Comparison of ENCODE assay signal across 26 cellular contexts in the genomic region with DNA sequence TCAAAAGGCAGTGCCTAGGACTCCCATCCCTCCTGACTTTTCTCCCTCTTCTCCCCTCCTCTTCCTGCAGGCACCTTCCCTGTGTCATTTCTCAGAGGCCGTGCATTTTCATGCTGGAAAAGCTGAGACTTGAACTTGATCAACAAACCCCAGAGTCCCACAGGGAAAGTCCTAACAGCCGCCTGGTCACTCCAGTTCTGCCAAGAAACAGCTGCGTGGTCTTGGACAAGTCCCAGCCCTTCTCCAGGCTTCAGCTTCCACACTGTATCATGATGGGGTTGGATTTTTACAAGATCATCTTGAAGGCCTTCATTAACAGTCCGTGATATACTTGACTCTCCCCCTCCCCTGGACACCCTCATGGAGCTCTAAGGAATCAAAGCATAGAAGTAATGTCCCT.
A peak's percentile ranks its signal among the peaks of the same experiment; 100 is the strongest.
DNase-seq lines count a peak whose midpoint lies in the region; ATAC-seq and TF ChIP-seq lines count a peak whose summit lies in the region.
"Had no signal": no experiment of that assay in that cellular context is flagged by ENCODE, and none has a peak within 500 bp of the region (broad histone marks: within the 10 kb centered on the region; RNA-seq: fewer than 3 reads in every experiment).

No MANE protein-coding gene starts in this region.

- no peaks in the 10 kb centered on the region for H3K36me3 Mint-ChIP-seq in mesothelial cell of epicardium
- H3K36me3 Mint-ChIP-seq: naive thymus-derived CD4-positive, alpha-beta T cell; stimulated activated effector memory CD8-positive, alpha-beta T cell treated with anti-CD3 and anti-CD28 coated beads, Interleukin-12 subunit alpha, Interleukin-12 subunit beta, amount 100 ng/mL, for 72 hours had no signal

- 70 to 76% methylated on average over 4 of the region's 4 CpGs for WGBS in heart right ventricle, 2 donors
- WGBS in transverse colon (ENCODE audit: low coverage in 1 of 2), 2 donors = 55% methylated on average over 4 of the region's 4 CpGs; no CpG with 5 or more reads in 1 of the 2 donors

- intact Hi-C loops in Right ventricle myocardium inferior (cut with DNase I) (loop anchor here (5.0 to 10.0 kb wide), 5 partner anchors 81 to 536 kb away; a partner anchor contains a TSS), heart right ventricle (cut with DNase I) (loop anchor here in 9 of 10 donors (5.0 to 10.0 kb wide), 11 partner anchors 57 to 733 kb away; a partner anchor contains a TSS), ascending aorta (cut with DNase I) (loop anchor here (2.0 to 10.0 kb wide), 6 partner anchors 176 to 535 kb away; no protein-coding TSS in a partner anchor), transverse colon (cut with DNase I; ENCODE audit: low total_unique reads) (loop anchor here (10.0 kb wide), 2 partner anchors 173 to 423 kb away; no protein-coding TSS in a partner anchor), posterior vena cava (cut with DNase I) (loop anchor here in 1 of 2 donors (10.0 kb wide), 2 partner anchors 353 to 423 kb away; no protein-coding TSS in a partner anchor)

- TF ChIP-seq EP300 in transverse colon (IDR thresholded peaks at IDR 0.05; ENCODE audit: low read depth) = no peak

- peaks cover 0 to 6% (median 0%) of the 10 kb centered on the region in 11 donors for H3K9me3 ChIP-seq in heart right ventricle
- peaks cover 0 to 3% of the 10 kb centered on the region in 2 donors for H3K9me3 ChIP-seq in ascending aorta
- no peaks in the 10 kb centered on the region for H3K9me3 ChIP-seq in transverse colon
- H3K9me3 ChIP-seq: BE2C, suprapubic skin had no signal

- peak overlapping the region; percentile 86 for H3K27ac Mint-ChIP-seq in mesothelial cell of epicardium
- H3K27ac Mint-ChIP-seq: activated CD4-positive, alpha-beta memory T cell treated with anti-CD3 and anti-CD28 coated beads, Interleukin-2, amount 10 ng/mL, durations not matched to agents 7 days and 5 days had no signal

- H3K4me3 ChIP-seq in heart right ventricle = no peak overlapping the region
- H3K4me3 ChIP-seq in ascending aorta = no peak overlapping the region
- no peak overlapping the region for H3K4me3 ChIP-seq in transverse colon
- H3K4me3 ChIP-seq: GM12878, hepatocyte, suprapubic skin had no signal

- TF ChIP-seq CTCF in heart right ventricle (IDR thresholded peaks at IDR 0.05) (no peak), ascending aorta (IDR thresholded peaks at IDR 0.05) (no peak), mesothelial cell of epicardium (IDR thresholded peaks at IDR 0.05; ENCODE audit: unreplicated experiment) (no peak), transverse colon (IDR thresholded peaks at IDR 0.05) (no peak)

- ATAC-seq in Right ventricle myocardium inferior = peak; percentile 33
- no peak for ATAC-seq in heart right ventricle
- no peak for ATAC-seq in HG03175 (IDR thresholded peaks at IDR 0.05; ENCODE audit: unreplicated experiment)
- ATAC-seq: activated CD4-positive, CD25-positive, alpha-beta regulatory T cell treated with anti-CD3 and anti-CD28 coated beads, Interleukin-2, amount 50 U/mL, for 24 hours; foreskin keratinocyte; naive thymus-derived CD4-positive, alpha-beta T cell; stimulated activated effector memory CD8-positive, alpha-beta T cell treated with anti-CD3 and anti-CD28 coated beads, Interleukin-12 subunit alpha, Interleukin-12 subunit beta, amount 100 ng/mL, for 72 hours had no signal

- H3K4me1 ChIP-seq in heart right ventricle = peaks cover 0 to 53% (median 24%) of the 10 kb centered on the region in 9 donors
- peaks cover 5 to 14% of the 10 kb centered on the region in 2 donors for H3K4me1 ChIP-seq in ascending aorta
- peaks cover 0 to 22% (median 3%) of the 10 kb centered on the region in 4 donors for H3K4me1 ChIP-seq in transverse colon
- H3K4me1 ChIP-seq: foreskin keratinocyte had no signal

- H3K4me1 Mint-ChIP-seq in mesothelial cell of epicardium = peaks cover 38% of the 10 kb centered on the region

- peaks cover 7% of the 10 kb centered on the region for H3K9me3 Mint-ChIP-seq in mesothelial cell of epicardium
- H3K9me3 Mint-ChIP-seq: activated CD4-positive, alpha-beta memory T cell treated with anti-CD3 and anti-CD28 coated beads, Interleukin-2, amount 10 ng/mL, durations not matched to agents 7 days and 5 days; stimulated activated effector memory CD8-positive, alpha-beta T cell treated with anti-CD3 and anti-CD28 coated beads, Interleukin-12 subunit alpha, Interleukin-12 subunit beta, amount 100 ng/mL, for 72 hours had no signal

- H3K27me3 ChIP-seq in heart right ventricle (peaks cover 0 to 36% (median 0%) of the 10 kb centered on the region in 7 donors), ascending aorta (no peaks in the 10 kb centered on the region), transverse colon (no peaks in the 10 kb centered on the region)
- H3K27me3 ChIP-seq: BE2C, foreskin keratinocyte, hepatocyte, suprapubic skin had no signal

- TF ChIP-seq POLR2A in transverse colon (IDR thresholded peaks at IDR 0.05) = no peak

- H3K27me3 Mint-ChIP-seq in mesothelial cell of epicardium (ENCODE audit: low read depth) = peaks cover 1% of the 10 kb centered on the region
- H3K27me3 Mint-ChIP-seq: activated CD4-positive, alpha-beta memory T cell treated with anti-CD3 and anti-CD28 coated beads, Interleukin-2, amount 10 ng/mL, durations not matched to agents 7 days and 5 days; naive thymus-derived CD4-positive, alpha-beta T cell had no signal

- no peak overlapping the region for H3K4me3 Mint-ChIP-seq in mesothelial cell of epicardium
- H3K4me3 Mint-ChIP-seq: activated CD4-positive, alpha-beta memory T cell treated with anti-CD3 and anti-CD28 coated beads, Interleukin-2, amount 10 ng/mL, durations not matched to agents 7 days and 5 days had no signal

- H3K27ac ChIP-seq in heart right ventricle (no peak overlapping the region), ascending aorta (peak overlapping the region; percentile 41 to 69), transverse colon (peak overlapping the region in 3 of 4 donors; percentile 41 to 59 (median 54))
- H3K27ac ChIP-seq: foreskin keratinocyte, suprapubic skin had no signal

- in situ Hi-C loops in transverse colon (cut with MboI; ENCODE audit: low pct_ligation_motif_present in 1 of 4, low pct_unique_long_range_greater_than_20kb in 1 of 4, low sequenced_read_pairs in 3 of 4) = loop anchor here in 1 of 4 donors (10.0 kb wide), 1 partner anchor 433 kb away; no protein-coding TSS in a partner anchor

- DNase-seq in Right ventricle myocardium inferior (ENCODE audit: missing footprints) = peak; percentile 68
- no peak for DNase-seq in heart right ventricle
- peak in 1 of 2 donors; percentile 64 for DNase-seq in ascending aorta (ENCODE audit: low spot score in 2 of 2)
- no peak for DNase-seq in mesothelial cell of epicardium (ENCODE audit: low spot score in 2 of 2, unreplicated experiment in 2 of 2)
- no peak for DNase-seq in transverse colon
- DNase-seq in posterior vena cava (ENCODE audit: low spot score) = no peak
- no peak for DNase-seq in retina
- DNase-seq: activated CD4-positive, alpha-beta memory T cell treated with anti-CD3 and anti-CD28 coated beads, Interleukin-2, amount 10 ng/mL, durations not matched to agents 7 days and 5 days; activated CD8-positive, alpha-beta memory T cell treated with anti-CD3 and anti-CD28 coated beads, Interleukin-2, amount 50 U/mL, for 48 hours; activated naive CD4-positive, alpha-beta T cell treated with anti-CD3 and anti-CD28 coated beads, Interleukin-2, amount 50 U/mL, for 16 hours; BE2C; effector memory CD4-positive, alpha-beta T cell; foreskin keratinocyte; KG1; left cardiac atrium; naive thymus-derived CD4-positive, alpha-beta T cell; NCI-H1417 treated with DMSO at 0.1 percent for 48 hours; NCI-H2227 treated with DMSO at 0.1 percent for 48 hours; stimulated activated CD4-positive, alpha-beta T cell treated with anti-CD3 and anti-CD28 coated beads, Interleukin-4, amount 100 ng/mL, for 24 hours; T-helper 1 cell had no signal

- H3K36me3 ChIP-seq in heart right ventricle = no peaks in the 10 kb centered on the region
- no peaks in the 10 kb centered on the region for H3K36me3 ChIP-seq in ascending aorta
- no peaks in the 10 kb centered on the region for H3K36me3 ChIP-seq in transverse colon
- H3K36me3 ChIP-seq: BE2C, suprapubic skin had no signal

Comparison
In these comparisons a context has a peak if more than half of its experiments do, and no peak if none do; other contexts are left out.
1. H3K27ac ChIP-seq: peak in ascending aorta (2 of 2) and transverse colon (3 of 4); none in heart right ventricle (0 of 10).